ENCODE assay signal across 12 cellular contexts in the genomic region with DNA sequence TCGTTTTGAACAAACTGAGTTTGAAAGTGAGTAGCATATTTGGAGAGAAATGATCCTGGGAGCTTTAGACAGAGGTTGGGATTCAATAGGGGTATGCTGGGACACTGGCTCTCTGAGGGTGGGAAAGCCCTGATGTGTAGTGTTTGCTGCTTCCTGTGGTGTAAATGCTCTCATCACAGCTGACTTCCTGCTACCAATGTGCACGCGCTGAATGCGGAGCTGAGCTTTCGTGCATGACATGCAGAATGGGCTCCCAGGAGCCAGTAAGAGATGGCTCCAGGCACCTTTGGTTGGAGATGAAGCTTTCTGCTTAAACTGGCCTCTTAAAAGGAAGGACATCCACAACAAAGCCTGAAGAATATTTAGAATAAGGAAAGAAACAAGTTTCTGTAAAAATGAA.
DNase-seq lines count a peak whose midpoint lies in the region; ATAC-seq and TF ChIP-seq lines count a peak whose summit lies in the region.
"Had no signal": no experiment of that assay in that cellular context is flagged by ENCODE, and none has a peak within 500 bp of the region (broad histone marks: within the 10 kb centered on the region; RNA-seq: fewer than 3 reads in every experiment).

No MANE protein-coding gene starts in this region.

- H3K4me1 Mint-ChIP-seq in activated CD4-positive, alpha-beta memory T cell treated with anti-CD3 and anti-CD28 coated beads, Interleukin-2, amount 10 ng/mL, durations not matched to agents 7 days and 5 days = peaks cover 7% of the 10 kb centered on the region

- no peak for TF ChIP-seq CTCF in GM10266 (IDR thresholded peaks at IDR 0.05; ENCODE audit: control insufficient read depth, insufficient read depth, low read depth, missing control alignments)

- ATAC-seq in GM19324 (IDR thresholded peaks at IDR 0.05; ENCODE audit: low FRiP score, unreplicated experiment) = peak; percentile 58
- ATAC-seq in HG03039 (IDR thresholded peaks at IDR 0.05; ENCODE audit: unreplicated experiment) = peak; percentile 47
- ATAC-seq: SK-N-SH treated with all-trans-retinoic acid at 6 μM for 48 hours had no signal

- no peak overlapping the region for H3K27ac Mint-ChIP-seq in activated CD4-positive, alpha-beta memory T cell treated with anti-CD3 and anti-CD28 coated beads, Interleukin-2, amount 10 ng/mL, durations not matched to agents 7 days and 5 days

- no peaks in the 10 kb centered on the region for H3K36me3 Mint-ChIP-seq in activated CD4-positive, alpha-beta memory T cell treated with anti-CD3 and anti-CD28 coated beads, Interleukin-2, amount 10 ng/mL, durations not matched to agents 7 days and 5 days (ENCODE audit: low read depth)

- H3K9me3 Mint-ChIP-seq in activated CD4-positive, alpha-beta memory T cell treated with anti-CD3 and anti-CD28 coated beads, Interleukin-2, amount 10 ng/mL, durations not matched to agents 7 days and 5 days = no peaks in the 10 kb centered on the region

- POLR2A ChIA-PET in activated CD4-positive, alpha-beta memory T cell treated with anti-CD3 and anti-CD28 coated beads, Interleukin-2, amount 10 ng/mL, durations not matched to agents 7 days and 5 days (lab: Charles Lee) = no interaction called here

- CTCF ChIA-PET in activated CD4-positive, alpha-beta memory T cell treated with anti-CD3 and anti-CD28 coated beads, Interleukin-2, amount 10 ng/mL, durations not matched to agents 7 days and 5 days (lab: Charles Lee) = interaction anchor here (1.2 kb wide), 1 partner anchor 39 kb away, joined by 4 read pairs; no protein-coding TSS in a partner anchor

- H3K4me3 Mint-ChIP-seq in activated CD4-positive, alpha-beta memory T cell treated with anti-CD3 and anti-CD28 coated beads, Interleukin-2, amount 10 ng/mL, durations not matched to agents 7 days and 5 days = no peak overlapping the region

- peaks cover 13% of the 10 kb centered on the region for H3K27me3 Mint-ChIP-seq in activated CD4-positive, alpha-beta memory T cell treated with anti-CD3 and anti-CD28 coated beads, Interleukin-2, amount 10 ng/mL, durations not matched to agents 7 days and 5 days

- DNase-seq in GM10266 (ENCODE audit: extremely low spot score) (peak; percentile 49), amygdala (lab: John Stamatoyannopoulos, UW) (no peak), cerebellar cortex (ENCODE audit: low spot score) (no peak)
- peak; percentile 21 for DNase-seq in activated CD4-positive, alpha-beta memory T cell treated with anti-CD3 and anti-CD28 coated beads, Interleukin-2, amount 10 ng/mL, durations not matched to agents 7 days and 5 days
- no peak for DNase-seq in stimulated activated CD8-positive, alpha-beta memory T cell treated with anti-CD3 and anti-CD28 coated beads, Interleukin-4, amount 100 ng/mL, for 48 hours
- no peak for DNase-seq in activated CD4-positive, CD25-positive, alpha-beta regulatory T cell treated with anti-CD3 and anti-CD28 coated beads, Interleukin-2, amount 50 U/mL, for 72 hours
- DNase-seq: amniotic stem cell, mammary epithelial cell, NCI-H1930 had no signal

Comparison
In these comparisons a context has a peak if more than half of its experiments do, and no peak if none do; other contexts are left out.
1. DNase-seq: peak in GM10266 (single experiment) and activated CD4-positive, alpha-beta memory T cell treated with anti-CD3 and anti-CD28 coated beads, Interleukin-2, amount 10 ng/mL, durations not matched to agents 7 days and 5 days (single experiment); none in stimulated activated CD8-positive, alpha-beta memory T cell treated with anti-CD3 and anti-CD28 coated beads, Interleukin-4, amount 100 ng/mL, for 48 hours (single experiment), amygdala (0 of 56), cerebellar cortex (single experiment) and activated CD4-positive, CD25-positive, alpha-beta regulatory T cell treated with anti-CD3 and anti-CD28 coated beads, Interleukin-2, amount 50 U/mL, for 72 hours (single experiment).